ENCODE assay signal across 9 cellular contexts in genomic region chr3:168165390-168166269, GRCh38.
DNase-seq lines count a peak whose midpoint lies in the region; ATAC-seq, FAIRE-seq and TF ChIP-seq lines count a peak whose summit lies in the region.
"Had no signal": no experiment of that assay in that cellular context is flagged by ENCODE, and none has a peak within 500 bp of the region (broad histone marks: within the 10 kb centered on the region; RNA-seq: fewer than 3 reads in every experiment).

No MANE protein-coding gene starts in this region.

- peak; percentile 79 for TF ChIP-seq CTCF in VCaP (conservative IDR thresholded peaks at IDR 0.05)

- 0 out of 2 replicates have a peak overlapping the region, but pooled peaks have one; percentile 2 for H3K27ac ChIP-seq in VCaP

- DNase-seq in DMS 273 (lab: John Stamatoyannopoulos, UW; ENCODE audit: unreplicated experiment) (peak; percentile 92), NCI-H2081 treated with DMSO at 0.1 percent for 48 hours (lab: John Stamatoyannopoulos, UW) (peak; percentile 56), frontal cortex (ENCODE audit: low spot score in 2 of 2) (peak; percentile 14 to 39), occipital lobe (lab: John Stamatoyannopoulos, UW) (peak; percentile 26)

- FAIRE-seq in frontal cortex (lab: Jason Lieb, UNC): peak; percentile 97

- ATAC-seq in GM19023 (IDR thresholded peaks at IDR 0.05; ENCODE audit: unreplicated experiment): peak; percentile 81
- ATAC-seq in HG03097 (IDR thresholded peaks at IDR 0.05; ENCODE audit: low FRiP score, unreplicated experiment): peak; percentile 82
- no peak for ATAC-seq in activated CD4-positive, CD25-positive, alpha-beta regulatory T cell treated with anti-CD3 and anti-CD28 coated beads, Interleukin-2, amount 50 U/mL, for 24 hours
- ATAC-seq: effector memory CD8-positive, alpha-beta T cell had no signal

Comparison
In these comparisons a context has a peak if more than half of its experiments do, and no peak if none do; other contexts are left out.
1. DNase-seq: peak in every context shown above with its lines; median percentile 92 in DMS 273; 56 in NCI-H2081 treated with DMSO at 0.1 percent for 48 hours; 26 in frontal cortex; 26 in occipital lobe.
2. ATAC-seq: peak in GM19023 (single experiment) and HG03097 (single experiment); none in activated CD4-positive, CD25-positive, alpha-beta regulatory T cell treated with anti-CD3 and anti-CD28 coated beads, Interleukin-2, amount 50 U/mL, for 24 hours (0 of 2).